In the genomic region with DNA sequence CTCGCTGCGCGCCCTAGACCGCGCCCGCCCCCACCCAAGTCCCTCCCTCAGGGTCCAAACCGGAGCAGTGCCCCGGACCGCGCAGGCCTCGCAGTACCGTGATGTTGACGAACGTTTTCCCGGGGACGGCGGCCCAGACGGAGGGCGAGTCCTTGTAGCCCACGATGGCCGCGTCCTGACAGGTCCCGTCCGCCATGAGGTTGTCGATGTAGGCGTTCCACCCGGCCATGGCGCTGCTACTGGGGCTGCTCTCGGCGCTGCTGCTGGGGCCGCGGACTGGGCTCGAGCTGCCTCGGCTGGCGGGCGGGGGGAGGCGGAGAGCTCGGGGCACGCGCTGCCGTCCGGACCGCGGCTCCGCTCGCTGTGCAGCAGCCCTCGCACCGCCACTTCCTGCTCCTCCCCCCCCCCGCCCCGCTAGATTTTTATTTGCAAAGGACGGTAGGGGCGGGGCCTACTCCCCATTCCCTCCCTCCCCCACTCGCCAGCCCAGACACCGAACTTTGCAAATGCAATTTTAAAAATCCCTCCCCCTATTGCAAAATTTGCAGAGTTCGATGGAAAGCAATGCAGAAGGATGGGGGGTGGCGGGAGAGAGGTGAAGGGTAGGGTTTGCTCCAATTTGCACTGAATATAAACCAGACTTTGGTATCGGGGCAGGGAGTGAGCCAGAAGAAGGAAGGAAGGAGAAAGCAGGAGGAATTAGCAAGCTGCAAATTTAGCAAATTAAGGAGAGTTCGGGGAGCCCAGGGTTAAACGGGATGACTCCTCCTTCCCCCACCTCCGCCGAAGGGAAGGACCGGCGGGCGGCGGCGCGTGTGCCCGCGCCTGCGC, we compare ENCODE assay signal across 8 cellular contexts. TPM values are rescaled to one million over a fixed set of nuclear protein-coding genes. Genes with fewer than 3 reads are reported as not detected.
A peak's percentile ranks its signal among the peaks of the same experiment; 100 is the strongest.
DNase-seq lines count a peak whose midpoint lies in the region; TF ChIP-seq lines count a peak whose summit lies in the region.

A gene (minus strand): TSS at position 365 of the 831 bp plus-strand sequence. CDS start 136 bp downstream, at position 229.

- H3K27ac Mint-ChIP-seq in nephron: peak within 1 kb of the TSS; percentile 98 to 99 (median 99)

- no peaks in the 10 kb centered on the region for H3K27me3 Mint-ChIP-seq in nephron (ENCODE audit: low read depth)

- H3K4me1 Mint-ChIP-seq in nephron: peaks cover 46% of the 10 kb centered on the region

- peak within 1 kb of the TSS; percentile 98 for H3K4me3 ChIP-seq in fibroblast of the aortic adventitia (ENCODE audit: low read depth, low read length)

- peaks cover 31% of the 10 kb centered on the region for H3K36me3 Mint-ChIP-seq in nephron (ENCODE audit: low read depth)

- DNase-seq in AG09319 (ENCODE audit: extremely low read depth, low read depth) (peak; percentile 87), GM19240 (ENCODE audit: insufficient read length, low spot score) (peak; percentile 45), Kasumi-1 (lab: John Stamatoyannopoulos, UW) (peak; percentile 75 to 76), SHP77 treated with DMSO at 0.1 percent for 48 hours (lab: John Stamatoyannopoulos, UW) (peak; percentile 76), fibroblast of the aortic adventitia (ENCODE audit: low read depth) (peak; percentile 95)
- peak; percentile 96 for DNase-seq in activated effector memory CD4-positive, alpha-beta T cell treated with anti-CD3 and anti-CD28 coated beads, Interleukin-2, amount 50 U/mL, for 16 hours
- peak; percentile 95 for DNase-seq in stimulated activated naive CD4-positive, alpha-beta T cell treated with Interleukin-2 at 50 U/mL for 16 hours (lab: John Stamatoyannopoulos, UW)

- peak within 1 kb of the TSS; percentile 95 to 98 (median 96) for H3K4me3 Mint-ChIP-seq in nephron

- H3K9me3 Mint-ChIP-seq in nephron: no peaks in the 10 kb centered on the region

- no peak for TF ChIP-seq CTCF in AG09319 (IDR thresholded peaks at IDR 0.05; ENCODE audit: low read depth, low read length)
- no peak for TF ChIP-seq CTCF in fibroblast of the aortic adventitia (IDR thresholded peaks at IDR 0.05; ENCODE audit: insufficient read depth, low read length)
- TF ChIP-seq CTCF in nephron (IDR thresholded peaks at IDR 0.05; ENCODE audit: unreplicated experiment in 3 of 3): no peak

RNA-seq across cellular contexts. Expression of the gene that starts here (rescaled TPM):
- 507 and 514 TPM in 2 replicates for total RNA-seq in fibroblast of the aortic adventitia (ENCODE audit: low replicate concordance)

Comparison
In these comparisons a context has a peak if more than half of its experiments do, and no peak if none do; other contexts are left out.
1. Peak in every context shown above with its lines: DNase-seq and H3K4me3 ChIP-seq.
2. DNase-seq: peak in every context shown above with its lines; median percentile 96 in activated effector memory CD4-positive, alpha-beta T cell treated with anti-CD3 and anti-CD28 coated beads, Interleukin-2, amount 50 U/mL, for 16 hours; 95 in fibroblast of the aortic adventitia; 95 in stimulated activated naive CD4-positive, alpha-beta T cell treated with Interleukin-2 at 50 U/mL for 16 hours; 87 in AG09319; 76 in SHP77 treated with DMSO at 0.1 percent for 48 hours; 76 in Kasumi-1; 45 in GM19240.